In the genomic region with DNA sequence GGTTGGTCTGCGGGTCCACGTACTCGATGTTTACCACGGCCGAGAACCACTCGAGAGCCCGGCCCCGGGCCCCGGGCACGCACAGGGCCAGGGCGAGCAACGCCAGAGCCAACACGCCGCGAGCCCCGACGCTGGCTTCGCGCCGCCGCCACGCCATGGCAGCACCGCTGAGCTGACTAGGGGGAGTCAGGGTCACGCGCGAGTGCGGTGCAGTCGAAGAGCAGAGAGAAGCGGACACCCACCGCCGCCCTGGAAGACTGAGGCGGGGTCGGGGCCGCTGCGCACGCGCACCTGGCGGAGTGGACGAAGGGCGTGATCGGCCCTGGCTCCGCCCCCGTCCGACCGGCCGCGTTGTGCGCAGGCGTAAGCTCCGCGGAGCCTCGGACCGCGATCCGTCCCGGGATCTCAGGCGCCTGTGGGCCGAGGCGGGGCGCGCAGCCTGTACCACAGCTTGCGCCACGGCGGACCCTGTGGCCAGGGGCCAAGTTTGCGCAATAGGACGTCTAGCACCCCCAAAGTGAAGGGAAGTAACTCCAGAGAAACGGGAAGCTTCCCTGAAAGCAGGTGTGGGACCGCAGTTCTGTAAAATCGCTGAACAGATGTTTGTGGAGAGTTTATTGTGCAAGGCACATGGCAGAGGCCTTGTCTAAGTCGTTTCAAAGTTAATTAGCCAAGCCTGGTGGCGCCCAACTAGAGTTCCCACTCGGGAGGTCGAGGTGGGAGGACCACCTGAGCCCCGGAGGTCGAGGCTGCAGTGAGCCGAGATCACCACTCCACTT, we compare ENCODE assay signal across 1 cellular context.
A peak's percentile ranks its signal among the peaks of the same experiment; 100 is the strongest.
TF ChIP-seq lines count a peak whose summit lies in the region.

A gene with protein sequence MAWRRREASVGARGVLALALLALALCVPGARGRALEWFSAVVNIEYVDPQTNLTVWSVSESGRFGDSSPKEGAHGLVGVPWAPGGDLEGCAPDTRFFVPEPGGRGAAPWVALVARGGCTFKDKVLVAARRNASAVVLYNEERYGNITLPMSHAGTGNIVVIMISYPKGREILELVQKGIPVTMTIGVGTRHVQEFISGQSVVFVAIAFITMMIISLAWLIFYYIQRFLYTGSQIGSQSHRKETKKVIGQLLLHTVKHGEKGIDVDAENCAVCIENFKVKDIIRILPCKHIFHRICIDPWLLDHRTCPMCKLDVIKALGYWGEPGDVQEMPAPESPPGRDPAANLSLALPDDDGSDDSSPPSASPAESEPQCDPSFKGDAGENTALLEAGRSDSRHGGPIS (minus strand): TSS at position 270 of the 779 bp plus-strand sequence. CDS start 113 bp downstream, at position 157.

TF ChIP-seq in HepG2, 621 proteins besides CTCF, POLR2A, EP300 and RAD21 (continued from another document and continues in another):
- TF ChIP-seq, protein P1, sequence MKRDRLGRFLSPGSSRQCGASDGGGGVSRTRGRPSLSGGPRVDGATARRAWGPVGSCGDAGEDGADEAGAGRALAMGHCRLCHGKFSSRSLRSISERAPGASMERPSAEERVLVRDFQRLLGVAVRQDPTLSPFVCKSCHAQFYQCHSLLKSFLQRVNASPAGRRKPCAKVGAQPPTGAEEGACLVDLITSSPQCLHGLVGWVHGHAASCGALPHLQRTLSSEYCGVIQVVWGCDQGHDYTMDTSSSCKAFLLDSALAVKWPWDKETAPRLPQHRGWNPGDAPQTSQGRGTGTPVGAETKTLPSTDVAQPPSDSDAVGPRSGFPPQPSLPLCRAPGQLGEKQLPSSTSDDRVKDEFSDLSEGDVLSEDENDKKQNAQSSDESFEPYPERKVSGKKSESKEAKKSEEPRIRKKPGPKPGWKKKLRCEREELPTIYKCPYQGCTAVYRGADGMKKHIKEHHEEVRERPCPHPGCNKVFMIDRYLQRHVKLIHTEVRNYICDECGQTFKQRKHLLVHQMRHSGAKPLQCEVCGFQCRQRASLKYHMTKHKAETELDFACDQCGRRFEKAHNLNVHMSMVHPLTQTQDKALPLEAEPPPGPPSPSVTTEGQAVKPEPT (CRISPR knock-in tag; IDR thresholded peaks at IDR 0.05; ENCODE audit: low read depth), result peak; percentile 90; the same call in 1 of the 2 replicates
- TF ChIP-seq CREM (IDR thresholded peaks at IDR 0.05), result peak; percentile 31; the same call in 1 of the 2 replicates
- no peak for TF ChIP-seq CREM (CRISPR knock-in tag; IDR thresholded peaks at IDR 0.05)
- TF ChIP-seq, protein P2, sequence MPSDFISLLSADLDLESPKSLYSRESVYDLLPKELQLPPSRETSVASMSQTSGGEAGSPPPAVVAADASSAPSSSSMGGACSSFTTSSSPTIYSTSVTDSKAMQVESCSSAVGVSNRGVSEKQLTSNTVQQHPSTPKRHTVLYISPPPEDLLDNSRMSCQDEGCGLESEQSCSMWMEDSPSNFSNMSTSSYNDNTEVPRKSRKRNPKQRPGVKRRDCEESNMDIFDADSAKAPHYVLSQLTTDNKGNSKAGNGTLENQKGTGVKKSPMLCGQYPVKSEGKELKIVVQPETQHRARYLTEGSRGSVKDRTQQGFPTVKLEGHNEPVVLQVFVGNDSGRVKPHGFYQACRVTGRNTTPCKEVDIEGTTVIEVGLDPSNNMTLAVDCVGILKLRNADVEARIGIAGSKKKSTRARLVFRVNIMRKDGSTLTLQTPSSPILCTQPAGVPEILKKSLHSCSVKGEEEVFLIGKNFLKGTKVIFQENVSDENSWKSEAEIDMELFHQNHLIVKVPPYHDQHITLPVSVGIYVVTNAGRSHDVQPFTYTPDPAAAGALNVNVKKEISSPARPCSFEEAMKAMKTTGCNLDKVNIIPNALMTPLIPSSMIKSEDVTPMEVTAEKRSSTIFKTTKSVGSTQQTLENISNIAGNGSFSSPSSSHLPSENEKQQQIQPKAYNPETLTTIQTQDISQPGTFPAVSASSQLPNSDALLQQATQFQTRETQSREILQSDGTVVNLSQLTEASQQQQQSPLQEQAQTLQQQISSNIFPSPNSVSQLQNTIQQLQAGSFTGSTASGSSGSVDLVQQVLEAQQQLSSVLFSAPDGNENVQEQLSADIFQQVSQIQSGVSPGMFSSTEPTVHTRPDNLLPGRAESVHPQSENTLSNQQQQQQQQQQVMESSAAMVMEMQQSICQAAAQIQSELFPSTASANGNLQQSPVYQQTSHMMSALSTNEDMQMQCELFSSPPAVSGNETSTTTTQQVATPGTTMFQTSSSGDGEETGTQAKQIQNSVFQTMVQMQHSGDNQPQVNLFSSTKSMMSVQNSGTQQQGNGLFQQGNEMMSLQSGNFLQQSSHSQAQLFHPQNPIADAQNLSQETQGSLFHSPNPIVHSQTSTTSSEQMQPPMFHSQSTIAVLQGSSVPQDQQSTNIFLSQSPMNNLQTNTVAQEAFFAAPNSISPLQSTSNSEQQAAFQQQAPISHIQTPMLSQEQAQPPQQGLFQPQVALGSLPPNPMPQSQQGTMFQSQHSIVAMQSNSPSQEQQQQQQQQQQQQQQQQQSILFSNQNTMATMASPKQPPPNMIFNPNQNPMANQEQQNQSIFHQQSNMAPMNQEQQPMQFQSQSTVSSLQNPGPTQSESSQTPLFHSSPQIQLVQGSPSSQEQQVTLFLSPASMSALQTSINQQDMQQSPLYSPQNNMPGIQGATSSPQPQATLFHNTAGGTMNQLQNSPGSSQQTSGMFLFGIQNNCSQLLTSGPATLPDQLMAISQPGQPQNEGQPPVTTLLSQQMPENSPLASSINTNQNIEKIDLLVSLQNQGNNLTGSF (CRISPR knock-in tag; IDR thresholded peaks at IDR 0.05), result peak; percentile 88
- no peak for TF ChIP-seq ZNF326 (CRISPR knock-in tag; IDR thresholded peaks at IDR 0.05; ENCODE audit: borderline replicate concordance)
- TF ChIP-seq CCDC6 (CRISPR knock-in tag; IDR thresholded peaks at IDR 0.05), result peak; percentile 74
- TF ChIP-seq FOXJ3 (CRISPR knock-in tag; IDR thresholded peaks at IDR 0.05; ENCODE audit: borderline replicate concordance), result peak; percentile 84; the same call in 1 of the 2 replicates
- peak; percentile 72 for TF ChIP-seq FOSL2 (CRISPR knock-in tag; IDR thresholded peaks at IDR 0.05)
- TF ChIP-seq ZNF44 (CRISPR knock-in tag; IDR thresholded peaks at IDR 0.05), result no peak
- TF ChIP-seq REL (CRISPR knock-in tag; conservative IDR thresholded peaks at IDR 0.05), result 0 out of 2 replicates have a peak, but pooled peaks have one; percentile 83
- no peak; the same call in none of the 2 replicates for TF ChIP-seq NCOA1 (CRISPR knock-in tag; IDR thresholded peaks at IDR 0.05)
- TF ChIP-seq ZNF329 (CRISPR knock-in tag; IDR thresholded peaks at IDR 0.05; ENCODE audit: low read depth), result peak; percentile 84
- TF ChIP-seq ZEB1 (IDR thresholded peaks at IDR 0.05; ENCODE audit: insufficient replicate concordance, low read depth), result no peak
- TF ChIP-seq, protein P3, sequence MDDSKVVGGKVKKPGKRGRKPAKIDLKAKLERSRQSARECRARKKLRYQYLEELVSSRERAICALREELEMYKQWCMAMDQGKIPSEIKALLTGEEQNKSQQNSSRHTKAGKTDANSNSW (CRISPR knock-in tag; IDR thresholded peaks at IDR 0.05; ENCODE audit: borderline replicate concordance), result no peak
- TF ChIP-seq, protein P4, sequence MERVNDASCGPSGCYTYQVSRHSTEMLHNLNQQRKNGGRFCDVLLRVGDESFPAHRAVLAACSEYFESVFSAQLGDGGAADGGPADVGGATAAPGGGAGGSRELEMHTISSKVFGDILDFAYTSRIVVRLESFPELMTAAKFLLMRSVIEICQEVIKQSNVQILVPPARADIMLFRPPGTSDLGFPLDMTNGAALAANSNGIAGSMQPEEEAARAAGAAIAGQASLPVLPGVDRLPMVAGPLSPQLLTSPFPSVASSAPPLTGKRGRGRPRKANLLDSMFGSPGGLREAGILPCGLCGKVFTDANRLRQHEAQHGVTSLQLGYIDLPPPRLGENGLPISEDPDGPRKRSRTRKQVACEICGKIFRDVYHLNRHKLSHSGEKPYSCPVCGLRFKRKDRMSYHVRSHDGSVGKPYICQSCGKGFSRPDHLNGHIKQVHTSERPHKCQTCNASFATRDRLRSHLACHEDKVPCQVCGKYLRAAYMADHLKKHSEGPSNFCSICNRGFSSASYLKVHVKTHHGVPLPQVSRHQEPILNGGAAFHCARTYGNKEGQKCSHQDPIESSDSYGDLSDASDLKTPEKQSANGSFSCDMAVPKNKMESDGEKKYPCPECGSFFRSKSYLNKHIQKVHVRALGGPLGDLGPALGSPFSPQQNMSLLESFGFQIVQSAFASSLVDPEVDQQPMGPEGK (CRISPR knock-in tag; IDR thresholded peaks at IDR 0.05), result peak; percentile 95
- TF ChIP-seq, protein P5, sequence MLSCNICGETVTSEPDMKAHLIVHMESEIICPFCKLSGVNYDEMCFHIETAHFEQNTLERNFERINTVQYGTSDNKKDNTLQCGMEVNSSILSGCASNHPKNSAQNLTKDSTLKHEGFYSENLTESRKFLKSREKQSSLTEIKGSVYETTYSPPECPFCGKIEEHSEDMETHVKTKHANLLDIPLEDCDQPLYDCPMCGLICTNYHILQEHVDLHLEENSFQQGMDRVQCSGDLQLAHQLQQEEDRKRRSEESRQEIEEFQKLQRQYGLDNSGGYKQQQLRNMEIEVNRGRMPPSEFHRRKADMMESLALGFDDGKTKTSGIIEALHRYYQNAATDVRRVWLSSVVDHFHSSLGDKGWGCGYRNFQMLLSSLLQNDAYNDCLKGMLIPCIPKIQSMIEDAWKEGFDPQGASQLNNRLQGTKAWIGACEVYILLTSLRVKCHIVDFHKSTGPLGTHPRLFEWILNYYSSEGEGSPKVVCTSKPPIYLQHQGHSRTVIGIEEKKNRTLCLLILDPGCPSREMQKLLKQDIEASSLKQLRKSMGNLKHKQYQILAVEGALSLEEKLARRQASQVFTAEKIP (CRISPR knock-in tag; IDR thresholded peaks at IDR 0.05; ENCODE audit: borderline replicate concordance), result no peak
- peak; percentile 99 for TF ChIP-seq MTA1 (CRISPR knock-in tag; IDR thresholded peaks at IDR 0.05; ENCODE audit: borderline replicate concordance)
- TF ChIP-seq, protein P6, sequence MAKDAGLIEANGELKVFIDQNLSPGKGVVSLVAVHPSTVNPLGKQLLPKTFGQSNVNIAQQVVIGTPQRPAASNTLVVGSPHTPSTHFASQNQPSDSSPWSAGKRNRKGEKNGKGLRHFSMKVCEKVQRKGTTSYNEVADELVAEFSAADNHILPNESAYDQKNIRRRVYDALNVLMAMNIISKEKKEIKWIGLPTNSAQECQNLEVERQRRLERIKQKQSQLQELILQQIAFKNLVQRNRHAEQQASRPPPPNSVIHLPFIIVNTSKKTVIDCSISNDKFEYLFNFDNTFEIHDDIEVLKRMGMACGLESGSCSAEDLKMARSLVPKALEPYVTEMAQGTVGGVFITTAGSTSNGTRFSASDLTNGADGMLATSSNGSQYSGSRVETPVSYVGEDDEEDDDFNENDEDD (CRISPR knock-in tag; IDR thresholded peaks at IDR 0.05; ENCODE audit: borderline replicate concordance), result peak; percentile 78; the same call in 1 of the 2 replicates
- TF ChIP-seq, protein P7, sequence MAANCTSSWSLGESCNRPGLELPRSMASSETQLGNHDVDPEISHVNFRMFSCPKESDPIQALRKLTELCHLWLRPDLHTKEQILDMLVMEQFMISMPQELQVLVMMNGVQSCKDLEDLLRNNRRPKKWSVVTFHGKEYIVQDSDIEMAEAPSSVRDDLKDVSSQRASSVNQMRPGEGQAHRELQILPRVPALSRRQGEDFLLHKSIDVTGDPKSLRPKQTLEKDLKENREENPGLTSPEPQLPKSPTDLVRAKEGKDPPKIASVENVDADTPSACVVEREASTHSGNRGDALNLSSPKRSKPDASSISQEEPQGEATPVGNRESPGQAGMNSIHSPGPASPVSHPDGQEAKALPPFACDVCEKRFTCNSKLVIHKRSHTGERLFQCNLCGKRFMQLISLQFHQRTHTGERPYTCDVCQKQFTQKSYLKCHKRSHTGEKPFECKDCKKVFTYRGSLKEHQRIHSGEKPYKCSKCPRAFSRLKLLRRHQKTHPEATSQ (CRISPR knock-in tag; IDR thresholded peaks at IDR 0.05; ENCODE audit: borderline replicate concordance), result no peak; the same call in 1 of the 2 replicates
- TF ChIP-seq PHF5A (CRISPR knock-in tag; IDR thresholded peaks at IDR 0.05; ENCODE audit: low read depth, unreplicated experiment), result peak; percentile 47
- TF ChIP-seq TBP (CRISPR knock-in tag; IDR thresholded peaks at IDR 0.05), result peak; percentile 64; the same call in 1 of the 2 replicates
- TF ChIP-seq, protein P8, sequence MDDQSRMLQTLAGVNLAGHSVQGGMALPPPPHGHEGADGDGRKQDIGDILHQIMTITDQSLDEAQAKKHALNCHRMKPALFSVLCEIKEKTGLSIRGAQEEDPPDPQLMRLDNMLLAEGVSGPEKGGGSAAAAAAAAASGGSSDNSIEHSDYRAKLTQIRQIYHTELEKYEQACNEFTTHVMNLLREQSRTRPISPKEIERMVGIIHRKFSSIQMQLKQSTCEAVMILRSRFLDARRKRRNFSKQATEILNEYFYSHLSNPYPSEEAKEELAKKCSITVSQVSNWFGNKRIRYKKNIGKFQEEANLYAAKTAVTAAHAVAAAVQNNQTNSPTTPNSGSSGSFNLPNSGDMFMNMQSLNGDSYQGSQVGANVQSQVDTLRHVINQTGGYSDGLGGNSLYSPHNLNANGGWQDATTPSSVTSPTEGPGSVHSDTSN (CRISPR knock-in tag; IDR thresholded peaks at IDR 0.05; ENCODE audit: borderline replicate concordance), result peak; percentile 59; the same call in 1 of the 2 replicates
- peak; percentile 88; the same call in 1 of the 2 replicates for TF ChIP-seq ZNF749 (CRISPR knock-in tag; IDR thresholded peaks at IDR 0.05; ENCODE audit: borderline replicate concordance)
- TF ChIP-seq ZNF652 (CRISPR knock-in tag; IDR thresholded peaks at IDR 0.05; ENCODE audit: borderline replicate concordance, low read depth), result 0 out of 2 replicates have a peak, but pooled peaks have one; percentile 31
- TF ChIP-seq ZNF263 (CRISPR knock-in tag; IDR thresholded peaks at IDR 0.05), result peak; percentile 84
- peak; percentile 96; the same call in 1 of the 2 replicates for TF ChIP-seq MEIS1 (CRISPR knock-in tag; IDR thresholded peaks at IDR 0.05; ENCODE audit: borderline replicate concordance)
- TF ChIP-seq, protein P9, sequence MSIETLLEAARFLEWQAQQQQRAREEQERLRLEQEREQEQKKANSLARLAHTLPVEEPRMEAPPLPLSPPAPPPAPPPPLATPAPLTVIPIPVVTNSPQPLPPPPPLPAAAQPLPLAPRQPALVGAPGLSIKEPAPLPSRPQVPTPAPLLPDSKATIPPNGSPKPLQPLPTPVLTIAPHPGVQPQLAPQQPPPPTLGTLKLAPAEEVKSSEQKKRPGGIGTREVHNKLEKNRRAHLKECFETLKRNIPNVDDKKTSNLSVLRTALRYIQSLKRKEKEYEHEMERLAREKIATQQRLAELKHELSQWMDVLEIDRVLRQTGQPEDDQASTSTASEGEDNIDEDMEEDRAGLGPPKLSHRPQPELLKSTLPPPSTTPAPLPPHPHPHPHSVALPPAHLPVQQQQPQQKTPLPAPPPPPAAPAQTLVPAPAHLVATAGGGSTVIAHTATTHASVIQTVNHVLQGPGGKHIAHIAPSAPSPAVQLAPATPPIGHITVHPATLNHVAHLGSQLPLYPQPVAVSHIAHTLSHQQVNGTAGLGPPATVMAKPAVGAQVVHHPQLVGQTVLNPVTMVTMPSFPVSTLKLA (IDR thresholded peaks at IDR 0.05), result peak; percentile 69; the same call in 1 of the 2 replicates
